1 cellular context compared by ENCODE assay signal in genomic region chr14:20697273-20698017, GRCh38.
TF ChIP-seq lines count a peak whose summit lies in the region.

No MANE protein-coding gene starts in this region.

TF ChIP-seq in HepG2, 621 proteins besides CTCF, POLR2A, EP300 and RAD21:
- TF ChIP-seq POLR2G (IDR thresholded peaks at IDR 0.05; ENCODE audit: low read depth, low read length) (peak; percentile 38; the same call in 1 of the 2 replicates), ZSCAN9 (CRISPR knock-in tag; IDR thresholded peaks at IDR 0.05; ENCODE audit: borderline replicate concordance) (no peak), FOXO1 (CRISPR knock-in tag; IDR thresholded peaks at IDR 0.05) (no peak), POLR2AphosphoS5 (IDR thresholded peaks at IDR 0.05; ENCODE audit: low read depth, low read length) (peak; percentile 53), PAF1 (CRISPR knock-in tag; IDR thresholded peaks at IDR 0.05) (peak; percentile 33), ZNF235 (CRISPR knock-in tag; IDR thresholded peaks at IDR 0.05; ENCODE audit: borderline replicate concordance) (no peak), TFE3 (CRISPR knock-in tag; IDR thresholded peaks at IDR 0.05) (no peak), HDAC6 (IDR thresholded peaks at IDR 0.05; ENCODE audit: low read depth, low read length) (no peak), STAG1 (CRISPR knock-in tag; IDR thresholded peaks at IDR 0.05) (peak; percentile 61), ZSCAN22 (CRISPR knock-in tag; IDR thresholded peaks at IDR 0.05) (0 out of 2 replicates have a peak, but pooled peaks have one; percentile 73), RBFOX2 (IDR thresholded peaks at IDR 0.05; ENCODE audit: low read depth, low read length) (peak; percentile 11; the same call in 1 of the 2 replicates), SMARCE1 (IDR thresholded peaks at IDR 0.05; ENCODE audit: borderline replicate concordance) (no peak), ZNF143 (CRISPR knock-in tag; IDR thresholded peaks at IDR 0.05) (no peak), ARID3A (IDR thresholded peaks at IDR 0.05; ENCODE audit: low read depth, low read length) (peak; percentile 67; the same call in 1 of the 2 replicates), SMC3 (IDR thresholded peaks at IDR 0.05; ENCODE audit: low read length) (peak; percentile 58), JUNB (CRISPR knock-in tag; IDR thresholded peaks at IDR 0.05; ENCODE audit: borderline replicate concordance) (0 out of 2 replicates have a peak, but pooled peaks have one; percentile 38)
